12 cellular contexts compared by ENCODE assay signal in genomic region chr13:53197424-53197823, GRCh38.
A peak's percentile ranks its signal among the peaks of the same experiment; 100 is the strongest.
DNase-seq lines count a peak whose midpoint lies in the region; ATAC-seq and TF ChIP-seq lines count a peak whose summit lies in the region.
"Had no signal": no experiment of that assay in that cellular context is flagged by ENCODE, and none has a peak within 500 bp of the region (broad histone marks: within the 10 kb centered on the region; RNA-seq: fewer than 3 reads in every experiment).

No MANE protein-coding gene starts in this region.

- H3K9me3 ChIP-seq in SK-N-MC (ENCODE audit: low read depth, low read length) (no peaks in the 10 kb centered on the region), BE2C (no peaks in the 10 kb centered on the region)

- no peak for TF ChIP-seq CTCF in BE2C (IDR thresholded peaks at IDR 0.05; ENCODE audit: low read depth, low read length)

- peak; percentile 5 for DNase-seq in COR-L47 (lab: John Stamatoyannopoulos, UW)
- DNase-seq in NCI-H2171 (lab: John Stamatoyannopoulos, UW) = peak; percentile 88
- DNase-seq in SK-N-MC (ENCODE audit: low read depth, low spot score) = no peak
- no peak for DNase-seq in BE2C
- DNase-seq in activated CD4-positive, alpha-beta T cell treated with anti-CD3 and anti-CD28 coated beads, Interleukin-2, amount 50 U/mL, for 1 hour = no peak
- DNase-seq in activated effector memory CD4-positive, alpha-beta T cell treated with anti-CD3 and anti-CD28 coated beads, Interleukin-2, amount 50 U/mL, for 16 hours = no peak
- DNase-seq: CD8-positive, alpha-beta memory T cell; DND-41; NK-92 treated with Interleukin-12 subunit alpha and Interleukin-12 subunit beta, amount 100 ng/mL, for 24 hours had no signal

- no peaks in the 10 kb centered on the region for H3K27me3 ChIP-seq in BE2C

- H3K36me3 ChIP-seq in SK-N-MC (ENCODE audit: insufficient read depth, low read length) (no peaks in the 10 kb centered on the region), BE2C (no peaks in the 10 kb centered on the region)

- peak overlapping the region; percentile 93 for H3K27ac ChIP-seq in SK-N-MC
- H3K27ac ChIP-seq: RWPE1 had no signal

- ATAC-seq in GM21786 (IDR thresholded peaks at IDR 0.05; ENCODE audit: unreplicated experiment) (peak; percentile 47), GM18909 (IDR thresholded peaks at IDR 0.05; ENCODE audit: poor library complexity, unreplicated experiment) (no peak)

- no peaks in the 10 kb centered on the region for H3K4me1 ChIP-seq in BE2C

- peak overlapping the region; percentile 70 for H3K4me3 ChIP-seq in SK-N-MC
- no peak overlapping the region for H3K4me3 ChIP-seq in BE2C (ENCODE audit: low read depth, low read length)

- H3K9ac ChIP-seq in SK-N-MC (ENCODE audit: insufficient read length) = peak overlapping the region; percentile 64

Comparison
In these comparisons a context has a peak if more than half of its experiments do, and no peak if none do; other contexts are left out.
1. DNase-seq: peak in COR-L47 (single experiment) and NCI-H2171 (single experiment); none in SK-N-MC (single experiment), BE2C (single experiment), activated CD4-positive, alpha-beta T cell treated with anti-CD3 and anti-CD28 coated beads, Interleukin-2, amount 50 U/mL, for 1 hour (single experiment) and activated effector memory CD4-positive, alpha-beta T cell treated with anti-CD3 and anti-CD28 coated beads, Interleukin-2, amount 50 U/mL, for 16 hours (single experiment).